Comparison of ENCODE assay signal across 9 cellular contexts in the genomic region with DNA sequence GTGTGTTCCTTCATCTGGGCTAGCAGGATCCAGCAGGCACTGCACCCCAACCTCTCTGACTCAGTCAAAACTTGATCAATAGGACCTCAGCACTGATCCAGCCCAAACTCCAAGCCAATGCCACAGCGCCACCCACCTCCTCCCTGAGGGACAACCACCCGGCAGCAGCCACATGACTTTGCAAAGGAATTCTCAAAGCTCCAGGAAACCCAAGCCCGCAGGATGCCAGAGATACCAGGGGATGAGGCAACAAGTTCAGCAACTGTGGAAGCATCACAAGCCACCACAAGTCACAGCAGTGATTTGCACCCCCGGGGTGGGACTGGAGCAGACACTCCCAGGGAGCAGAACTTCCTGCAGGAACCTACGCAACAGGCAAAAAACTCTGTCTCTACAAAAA. TPM values are rescaled to one million over a fixed set of nuclear protein-coding genes. Genes with fewer than 3 reads are reported as not detected.
DNase-seq lines count a peak whose midpoint lies in the region; ATAC-seq lines count a peak whose summit lies in the region.
"Had no signal": no experiment of that assay in that cellular context is flagged by ENCODE, and none has a peak within 500 bp of the region (broad histone marks: within the 10 kb centered on the region; RNA-seq: fewer than 3 reads in every experiment).

No MANE protein-coding gene starts in this region.

- H3K9ac ChIP-seq in stomach smooth muscle (ENCODE audit: low read length in 2 of 2): peak overlapping the region in 1 of 2 donors; percentile 63

- H3K4me1 ChIP-seq in stomach smooth muscle (ENCODE audit: control insufficient read depth, insufficient read depth, low read length): peaks cover 99% of the 10 kb centered on the region

- DNase-seq in H7 (peak; percentile 86), amniotic epithelial cell (ENCODE audit: low read depth) (peak; percentile 94), left ventricle myocardium superior (peak; percentile 48), CD1c-positive myeloid dendritic cell (ENCODE audit: extremely low spot score) (no peak), Ammon's horn (ENCODE audit: low spot score) (no peak), HuH-7.5 (ENCODE audit: low spot score) (no peak), DMS153 (lab: John Stamatoyannopoulos, UW) (no peak)
- DNase-seq: activated B cell treated with CpG ODN at 0.5 μM for 24 hours had no signal

- H3K36me3 ChIP-seq in H7 (replicated peaks; ENCODE audit: control insufficient read depth, insufficient read depth, low read length): no peaks in the 10 kb centered on the region; the same call in 1 of the 2 replicates
- H3K36me3 ChIP-seq in stomach smooth muscle (ENCODE audit: control insufficient read depth in 2 of 2, insufficient read depth in 2 of 2, low read length in 2 of 2): peaks cover 6 to 16% of the 10 kb centered on the region in 2 donors

- H3K27ac ChIP-seq in stomach smooth muscle (ENCODE audit: low read length): peak overlapping the region; percentile 97

- H3K27me3 ChIP-seq in H7 (ENCODE audit: control insufficient read depth, insufficient read depth, low read length) (no peaks in the 10 kb centered on the region), stomach smooth muscle (ENCODE audit: control insufficient read depth in 1 of 2, insufficient read depth in 2 of 2, low read length in 2 of 2) (no peaks in the 10 kb centered on the region)

- H3K9me3 ChIP-seq in stomach smooth muscle (ENCODE audit: control insufficient read depth in 2 of 2, low read length in 2 of 2): no peaks in the 10 kb centered on the region

- no peak for ATAC-seq in left ventricle myocardium superior

- H3K4me3 ChIP-seq in H7 (ENCODE audit: insufficient read depth, low read depth, low read length): no peak overlapping the region
- peak overlapping the region; percentile 20 to 22 for H3K4me3 ChIP-seq in stomach smooth muscle (ENCODE audit: low read length in 2 of 2)

- intact Hi-C loops in left ventricle myocardium superior (cut with micrococcal nuclease): no loop called here

RNA-seq across cellular contexts. Expression of a gene that starts 37.3 kb away (rescaled TPM):
- 161 and 169 TPM in 2 replicates for total RNA-seq in H7 (2014; rRNA removed; shearing (Covaris generic))
- total RNA-seq in left ventricle myocardium superior: 90.5 TPM

Comparison
In these comparisons a context has a peak if more than half of its experiments do, and no peak if none do; other contexts are left out.
1. DNase-seq: peak in H7 (single experiment), amniotic epithelial cell (single experiment) and left ventricle myocardium superior (single experiment); none in CD1c-positive myeloid dendritic cell (single experiment), Ammon's horn (single experiment), HuH-7.5 (single experiment) and DMS153 (single experiment).